ENCODE assay signal across 14 cellular contexts in genomic region chr9:26722755-26723154, GRCh38.
DNase-seq lines count a peak whose midpoint lies in the region; ATAC-seq, FAIRE-seq and TF ChIP-seq lines count a peak whose summit lies in the region.
"Had no signal": no experiment of that assay in that cellular context is flagged by ENCODE, and none has a peak within 500 bp of the region (broad histone marks: within the 10 kb centered on the region; RNA-seq: fewer than 3 reads in every experiment).

No MANE protein-coding gene starts in this region.

- H3K9me2 ChIP-seq in hepatocyte (replicated peaks; ENCODE audit: insufficient read depth), result no peaks in the 10 kb centered on the region

- H3K4me3 Mint-ChIP-seq in astrocyte (ENCODE audit: unreplicated experiment), result no peak overlapping the region
- H3K4me3 Mint-ChIP-seq: CD8-positive, alpha-beta T cell; IgD-negative memory B cell had no signal

- POLR2A ChIA-PET in HEK293 (lab: Yijun Ruan, JAX), result no interaction called here

- no peaks in the 10 kb centered on the region for H3K4me1 Mint-ChIP-seq in astrocyte (ENCODE audit: low read depth, unreplicated experiment)

- H2AFZ ChIP-seq in astrocyte (ENCODE audit: low read depth, low read length) (no peak overlapping the region), hepatocyte (no peak overlapping the region)
- H2AFZ ChIP-seq: GM23248 had no signal

- peak overlapping the region; percentile 25 for H3K4me2 ChIP-seq in astrocyte (ENCODE audit: low read length)
- peak overlapping the region; percentile 34 for H3K4me2 ChIP-seq in hepatocyte
- H3K4me2 ChIP-seq: BLaER1 had no signal

- H3K9me3 ChIP-seq in HEK293 (ENCODE audit: control insufficient read depth, insufficient read depth, low read depth, low read length), result no peaks in the 10 kb centered on the region
- no peaks in the 10 kb centered on the region for H3K9me3 ChIP-seq in astrocyte (ENCODE audit: insufficient read depth, low read depth, low read length)
- H3K9me3 ChIP-seq in hepatocyte (ENCODE audit: low read depth), result no peaks in the 10 kb centered on the region
- no peaks in the 10 kb centered on the region for H3K9me3 ChIP-seq in thoracic aorta
- no peaks in the 10 kb centered on the region for H3K9me3 ChIP-seq in ascending aorta
- H3K9me3 ChIP-seq: BLaER1 had no signal

- H3K36me3 Mint-ChIP-seq in astrocyte (ENCODE audit: low read depth, unreplicated experiment), result no peaks in the 10 kb centered on the region
- H3K36me3 Mint-ChIP-seq: CD8-positive, alpha-beta T cell; IgD-negative memory B cell had no signal

- H3K27ac ChIP-seq in HEK293 (ENCODE audit: extremely low read depth, low read depth, low read length), result no peak overlapping the region
- H3K27ac ChIP-seq in astrocyte (ENCODE audit: low read depth, low read length), result no peak overlapping the region
- no peak overlapping the region for H3K27ac ChIP-seq in hepatocyte
- no peak overlapping the region for H3K27ac ChIP-seq in thoracic aorta
- H3K27ac ChIP-seq in ascending aorta, result no peak overlapping the region
- H3K27ac ChIP-seq: BLaER1, GM23248 had no signal

- TF ChIP-seq CTCF in HEK293 (tag by site-specific recombination; IDR thresholded peaks at IDR 0.05) (no peak), astrocyte (IDR thresholded peaks at IDR 0.05; ENCODE audit: insufficient read depth, low read depth, low read length) (no peak), hepatocyte (IDR thresholded peaks at IDR 0.05; ENCODE audit: poor library complexity) (no peak), thoracic aorta (IDR thresholded peaks at IDR 0.05) (no peak), ascending aorta (IDR thresholded peaks at IDR 0.05) (no peak)

- DNase-seq in astrocyte (ENCODE audit: low read depth) (no peak), hepatocyte (ENCODE audit: low spot score) (no peak), thoracic aorta (ENCODE audit: low spot score) (no peak), NCI-H2196 (lab: John Stamatoyannopoulos, UW; ENCODE audit: unreplicated experiment) (no peak), DMS79 (lab: John Stamatoyannopoulos, UW) (no peak), ascending aorta (ENCODE audit: low spot score in 2 of 2) (no peak)
- DNase-seq: CD8-positive, alpha-beta T cell had no signal

- H3K4me3 ChIP-seq in HEK293 (ENCODE audit: low read depth, low read length) (no peak overlapping the region), astrocyte (ENCODE audit: insufficient read depth, low read depth, low read length) (no peak overlapping the region), hepatocyte (no peak overlapping the region), thoracic aorta (peak overlapping the region; percentile 33), ascending aorta (no peak overlapping the region)
- H3K4me3 ChIP-seq: BLaER1, GM23248 had no signal

- ATAC-seq in thoracic aorta (ENCODE audit: insufficient number of reproducible peaks, low FRiP score, low read depth), result no peak
- ATAC-seq: CD8-positive, alpha-beta T cell had no signal

- FAIRE-seq in astrocyte (lab: Jason Lieb, UNC), result no peak
- FAIRE-seq: A204.1, GM18507, HepG2 had no signal

- H3K27me3 ChIP-seq in astrocyte (ENCODE audit: insufficient read depth, low read length), result no peaks in the 10 kb centered on the region
- H3K27me3 ChIP-seq in hepatocyte, result peaks cover 5% of the 10 kb centered on the region
- H3K27me3 ChIP-seq in thoracic aorta (replicated peaks; ENCODE audit: insufficient read depth), result no peaks in the 10 kb centered on the region
- no peaks in the 10 kb centered on the region for H3K27me3 ChIP-seq in ascending aorta
- H3K27me3 ChIP-seq: BLaER1 had no signal

- H4K20me1 ChIP-seq in astrocyte (ENCODE audit: insufficient read depth, low read length), result no peaks in the 10 kb centered on the region
- H4K20me1 ChIP-seq in hepatocyte (ENCODE audit: insufficient read depth, poor library complexity, severe bottlenecking), result no peaks in the 10 kb centered on the region
- H4K20me1 ChIP-seq: BLaER1 had no signal

- H3K9me3 Mint-ChIP-seq in astrocyte (ENCODE audit: unreplicated experiment), result no peaks in the 10 kb centered on the region
- H3K9me3 Mint-ChIP-seq: CD8-positive, alpha-beta T cell; IgD-negative memory B cell had no signal

- peaks cover 5% of the 10 kb centered on the region; the same call in 1 of the 2 replicates for H3K4me1 ChIP-seq in HEK293 (ENCODE audit: control insufficient read depth, insufficient read depth, low read length)
- no peaks in the 10 kb centered on the region for H3K4me1 ChIP-seq in astrocyte (ENCODE audit: insufficient read depth, low read length)
- no peaks in the 10 kb centered on the region for H3K4me1 ChIP-seq in hepatocyte (ENCODE audit: insufficient read depth)
- peaks cover 0 to 6% of the 10 kb centered on the region in 2 donors for H3K4me1 ChIP-seq in thoracic aorta (ENCODE audit: control insufficient read depth in 1 of 2, low read depth in 2 of 2)
- no peaks in the 10 kb centered on the region for H3K4me1 ChIP-seq in ascending aorta
- H3K4me1 ChIP-seq: BLaER1 had no signal

- 53% methylated on average over 6 of the region's 6 CpGs for WGBS in hepatocyte (ENCODE audit: low lambda C conversion rate, missing lambda C conversion rate)

- H3K27ac Mint-ChIP-seq in astrocyte (ENCODE audit: unreplicated experiment), result no peak overlapping the region
- H3K27ac Mint-ChIP-seq: CD8-positive, alpha-beta T cell; IgD-negative memory B cell had no signal

- CTCF ChIA-PET in HEK293 (lab: Yijun Ruan, JAX), result interaction anchor here (0.5 to 1.4 kb wide), 6 partner anchors 11 to 236 kb away, joined by 3 to 9 read pairs (median 3); no protein-coding TSS in a partner anchor

- H3K79me2 ChIP-seq in astrocyte (ENCODE audit: insufficient read depth, low read length), result no peaks in the 10 kb centered on the region
- no peaks in the 10 kb centered on the region for H3K79me2 ChIP-seq in hepatocyte

- intact Hi-C loops in ascending aorta (cut with DNase I), result loop anchor here (10.0 kb wide), 1 partner anchor 58 kb away; no protein-coding TSS in a partner anchor

- no peak overlapping the region for H3K9ac ChIP-seq in astrocyte (ENCODE audit: low read length)
- H3K9ac ChIP-seq: BLaER1, GM23248 had no signal

- no peaks in the 10 kb centered on the region for H3K27me3 Mint-ChIP-seq in astrocyte (ENCODE audit: low read depth, unreplicated experiment)

- H3K36me3 ChIP-seq in HEK293 (ENCODE audit: control insufficient read depth in 2 of 2, insufficient read depth in 1 of 2, low read length in 2 of 2), result no peaks in the 10 kb centered on the region
- H3K36me3 ChIP-seq in astrocyte (ENCODE audit: insufficient read depth, low read length), result no peaks in the 10 kb centered on the region
- H3K36me3 ChIP-seq in hepatocyte (replicated peaks; ENCODE audit: insufficient read depth, low read depth), result no peaks in the 10 kb centered on the region
- no peaks in the 10 kb centered on the region for H3K36me3 ChIP-seq in thoracic aorta
- no peaks in the 10 kb centered on the region for H3K36me3 ChIP-seq in ascending aorta
- H3K36me3 ChIP-seq: BLaER1 had no signal

TF ChIP-seq in HEK293, 187 proteins besides CTCF, POLR2A, EP300 and RAD21:
- TF ChIP-seq ZNF48 (tag by site-specific recombination; IDR thresholded peaks at IDR 0.05) (no peak), ZNF433 (tag by site-specific recombination; IDR thresholded peaks at IDR 0.05; ENCODE audit: low read depth) (no peak), ATF2 (tag by site-specific recombination; IDR thresholded peaks at IDR 0.05; ENCODE audit: low read depth) (no peak), TCF7L2 (IDR thresholded peaks at IDR 0.05; ENCODE audit: borderline replicate concordance, low read depth, low read length) (no peak), GFI1B (tag by site-specific recombination; IDR thresholded peaks at IDR 0.05) (no peak), ZNF394 (tag by site-specific recombination; IDR thresholded peaks at IDR 0.05; ENCODE audit: borderline replicate concordance) (no peak), ZNF155 (tag by site-specific recombination; IDR thresholded peaks at IDR 0.05) (no peak), ZNF677 (tag by site-specific recombination; IDR thresholded peaks at IDR 0.05) (no peak), OVOL3 (tag by site-specific recombination; IDR thresholded peaks at IDR 0.05) (0 out of 2 replicates have a peak, but pooled peaks have one; percentile 35), ZFHX2 (tag by site-specific recombination; conservative IDR thresholded peaks at IDR 0.05) (no peak), PRDM6 (tag by site-specific recombination; IDR thresholded peaks at IDR 0.05) (peak; percentile 60), ZNF792 (tag by site-specific recombination; IDR thresholded peaks at IDR 0.05) (no peak)
TF ChIP-seq in HEK293: peak in this region for 2.
